11 cellular contexts compared by ENCODE assay signal in genomic region chr1:200837931-200838571, GRCh38. TPM values are rescaled to one million over a fixed set of nuclear protein-coding genes. Genes with fewer than 3 reads are reported as not detected.
A peak's percentile ranks its signal among the peaks of the same experiment; 100 is the strongest.
DNase-seq lines count a peak whose midpoint lies in the region; ATAC-seq and TF ChIP-seq lines count a peak whose summit lies in the region.
"Had no signal": no experiment of that assay in that cellular context is flagged by ENCODE, and none has a peak within 500 bp of the region (broad histone marks: within the 10 kb centered on the region; RNA-seq: fewer than 3 reads in every experiment).

No MANE protein-coding gene starts in this region.

- no peak overlapping the region for H2AFZ ChIP-seq in OCI-LY3 (ENCODE audit: low read depth, low read length)

- no peak overlapping the region for H3K4me3 ChIP-seq in OCI-LY3 (ENCODE audit: low read length)
- H3K4me3 ChIP-seq in esophagus squamous epithelium = no peak overlapping the region
- no peak overlapping the region for H3K4me3 ChIP-seq in thoracic aorta

- ATAC-seq in thoracic aorta (ENCODE audit: insufficient number of reproducible peaks, low FRiP score, low read depth) = no peak

- no peaks in the 10 kb centered on the region for H3K79me2 ChIP-seq in OCI-LY3 (ENCODE audit: low read length)

- DNase-seq in NCI-H82 (lab: John Stamatoyannopoulos, UW) = peak; percentile 22
- DNase-seq in NCI-H82 treated with DMSO at 0.1 percent for 48 hours (lab: John Stamatoyannopoulos, UW; ENCODE audit: unreplicated experiment) = no peak
- no peak for DNase-seq in esophagus squamous epithelium (lab: John Stamatoyannopoulos, UW)
- DNase-seq in thoracic aorta (ENCODE audit: low spot score) = no peak
- DNase-seq in hepatic stellate cell (ENCODE audit: low spot score) = no peak
- no peak for DNase-seq in HuH-7 (ENCODE audit: low spot score)
- DNase-seq in NCI-H187 treated with DMSO at 0.1 percent for 48 hours (lab: John Stamatoyannopoulos, UW) = no peak
- DNase-seq: GF-D8; stimulated activated CD4-positive, alpha-beta T cell treated with anti-CD3 and anti-CD28 coated beads, Interleukin-2, amount 100 ng/mL, for 48 hours had no signal

- H3K9ac ChIP-seq in OCI-LY3 (ENCODE audit: low read length) = no peak overlapping the region

- 36 to 39% methylated on average over 2 of the region's 2 CpGs for WGBS in esophagus squamous epithelium, 2 donors

- TF ChIP-seq CTCF in OCI-LY3 (IDR thresholded peaks at IDR 0.05; ENCODE audit: low read depth, low read length) (peak; percentile 76), esophagus squamous epithelium (IDR thresholded peaks at IDR 0.05) (peak; percentile 8 to 53 (median 32)), thoracic aorta (IDR thresholded peaks at IDR 0.05) (peak; percentile 38)

- H3K9me3 ChIP-seq in OCI-LY3 (ENCODE audit: insufficient read depth, low read length) (no peaks in the 10 kb centered on the region), esophagus squamous epithelium (peaks cover 0 to 8% (median 0%) of the 10 kb centered on the region in 3 donors), thoracic aorta (no peaks in the 10 kb centered on the region)

- H3K4me2 ChIP-seq in OCI-LY3 (ENCODE audit: low read length) = no peak overlapping the region

- H3K36me3 ChIP-seq in OCI-LY3 (replicated peaks; ENCODE audit: low read depth, low read length) (no peaks in the 10 kb centered on the region), esophagus squamous epithelium (peaks cover 0 to 44% (median 0%) of the 10 kb centered on the region in 3 donors), thoracic aorta (peaks cover 3% of the 10 kb centered on the region)

- no peaks in the 10 kb centered on the region for H3K4me1 ChIP-seq in OCI-LY3 (ENCODE audit: low read length)
- H3K4me1 ChIP-seq in esophagus squamous epithelium = peaks cover 0 to 4% (median 0%) of the 10 kb centered on the region in 3 donors
- peaks cover 3 to 13% of the 10 kb centered on the region in 2 donors for H3K4me1 ChIP-seq in thoracic aorta (ENCODE audit: control insufficient read depth in 1 of 2, low read depth in 2 of 2)

- no peak for TF ChIP-seq POLR2A in esophagus squamous epithelium (IDR thresholded peaks at IDR 0.05)

- H3K27ac ChIP-seq in OCI-LY3 (ENCODE audit: low read length) = no peak overlapping the region
- no peak overlapping the region for H3K27ac ChIP-seq in esophagus squamous epithelium
- H3K27ac ChIP-seq in thoracic aorta = no peak overlapping the region

- H3K27me3 ChIP-seq in OCI-LY3 (ENCODE audit: low read depth, low read length) = no peaks in the 10 kb centered on the region
- no peaks in the 10 kb centered on the region for H3K27me3 ChIP-seq in esophagus squamous epithelium
- H3K27me3 ChIP-seq in thoracic aorta (replicated peaks; ENCODE audit: insufficient read depth) = no peaks in the 10 kb centered on the region

- intact Hi-C loops in esophagus squamous epithelium (cut with DNase I) = no loop called here

- no peaks in the 10 kb centered on the region for H4K20me1 ChIP-seq in OCI-LY3 (ENCODE audit: insufficient read depth, low read length)

RNA-seq across cellular contexts. Expression of gene GPR25, which starts 34.7 kb away (rescaled TPM):
- total RNA-seq in esophagus squamous epithelium = 1 to 10 TPM in 1 of 4 donors, not detected in 3; 1.3 TPM
- total RNA-seq in thoracic aorta = not detected
- total RNA-seq: HT1080 had no signal

RNA-seq across cellular contexts. Expression of gene INAVA, which starts 56.6 kb away (rescaled TPM):
- total RNA-seq in esophagus squamous epithelium = 100 to 1,000 TPM in 1 of 4 donors, 10 to 100 TPM in 3; 45.6 to 102 (median 58.4) TPM
- 1 to 10 TPM; 1.8 to 3.5 TPM for total RNA-seq in thoracic aorta
- total RNA-seq: HT1080 had no signal

Comparison
In these comparisons a context has a peak if more than half of its experiments do, and no peak if none do; other contexts are left out.
1. RNA of gene INAVA, which starts 56.6 kb away (total RNA-seq): 45.6 to 102 TPM in esophagus squamous epithelium; 1.8 to 3.5 TPM in thoracic aorta; every median in the first group is over 10 times any median in the second.
2. Peak in every context shown above with its lines, with median percentiles within 50 percentile points of each other: CTCF ChIP-seq.